8 cellular contexts compared by ENCODE assay signal in the genomic region with DNA sequence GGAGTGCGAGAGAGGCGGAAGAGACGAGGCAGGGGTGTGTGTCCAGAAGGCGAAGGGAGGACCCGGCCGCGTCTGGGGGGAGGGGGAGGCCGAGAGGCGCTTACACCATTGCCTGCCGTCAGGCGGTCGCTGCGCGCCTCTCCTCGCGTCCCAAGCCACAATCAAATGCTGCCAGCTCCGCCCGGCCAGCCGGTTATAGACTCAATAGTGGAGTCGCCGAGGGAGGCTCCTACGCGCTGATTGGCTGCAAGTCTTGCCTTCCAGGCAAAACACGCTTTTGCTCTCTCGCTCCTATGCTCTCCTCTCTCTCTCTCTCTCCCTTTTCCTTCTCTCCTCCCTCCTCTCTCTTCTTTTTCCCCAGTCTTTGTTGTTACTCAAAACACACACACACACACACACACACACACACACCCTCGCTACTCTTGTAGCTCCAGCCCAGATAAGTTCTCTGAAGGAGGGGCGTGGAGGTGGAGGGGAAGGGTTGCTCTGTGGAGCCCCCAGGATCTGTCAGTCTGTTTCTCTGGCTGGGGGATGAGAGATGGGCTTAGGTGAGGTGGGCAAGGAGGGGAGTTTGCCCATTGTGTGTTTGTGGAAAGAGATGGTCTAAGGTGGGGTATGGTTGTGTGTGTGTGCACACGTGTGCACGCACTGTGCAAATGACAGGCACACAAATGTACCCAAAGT. TPM values are rescaled to one million over a fixed set of nuclear protein-coding genes. Genes with fewer than 3 reads are reported as not detected.
A peak's percentile ranks its signal among the peaks of the same experiment; 100 is the strongest.
DNase-seq lines count a peak whose midpoint lies in the region; ATAC-seq and TF ChIP-seq lines count a peak whose summit lies in the region.

DLX3 (minus strand) TSS at position 170 of the 684 bp plus-strand sequence. CDS start 226 bp downstream, outside the sequence.

- H3K27ac ChIP-seq in BLaER1 treated with 17β-estradiol and CSF1 and Interleukin-3, amounts not matched to agents 10 nM and 100 nM = no peak within 1 kb of the TSS
- peak within 1 kb of the TSS; percentile 73 for H3K27ac ChIP-seq in Panc1 (ENCODE audit: low read length)

- no peaks in the 10 kb centered on the region for H3K9me3 Mint-ChIP-seq in stimulated activated naive CD8-positive, alpha-beta T cell treated with anti-CD3 and anti-CD28 coated beads, Interleukin-15, Interleukin-2, amounts not matched to agents 100 ng/mL and 50 ng/mL, for 24 hours

- H3K4me3 ChIP-seq in BLaER1 treated with 17β-estradiol and CSF1 and Interleukin-3, amounts not matched to agents 10 nM and 100 nM = peak within 1 kb of the TSS in 8 of 10 experiments; percentile 48 to 71 (median 58); a peak in 16 of 20 replicates
- peak within 1 kb of the TSS; percentile 50 to 55 for H3K4me3 ChIP-seq in Panc1 (ENCODE audit: low read depth in 2 of 2, low read length in 2 of 2)

- peaks cover 0 to 44% (median 29%) of the 10 kb centered on the region in 11 experiments; a peak in 15 of 22 replicates for H4K20me1 ChIP-seq in BLaER1 treated with 17β-estradiol and CSF1 and Interleukin-3, amounts not matched to agents 10 nM and 100 nM

- ATAC-seq in Panc1 (peak; percentile 75), GM18909 (IDR thresholded peaks at IDR 0.05; ENCODE audit: poor library complexity, unreplicated experiment) (no peak)

- intact Hi-C loops in Panc1 (cut with micrococcal nuclease; ENCODE audit: unreplicated experiment) = loop anchor here (5.0 to 10.0 kb wide), 2 partner anchors 290 to 423 kb away; partner anchors contain the start of gene SLC35B1

- peaks cover 70 to 78% (median 75%) of the 10 kb centered on the region in 11 experiments for H3K27me3 ChIP-seq in BLaER1 treated with 17β-estradiol and CSF1 and Interleukin-3, amounts not matched to agents 10 nM and 100 nM
- H3K27me3 ChIP-seq in Panc1 (ENCODE audit: control insufficient read depth, insufficient read depth, low read length) = no peaks in the 10 kb centered on the region

- H3K4me2 ChIP-seq in BLaER1 treated with 17β-estradiol and CSF1 and Interleukin-3, amounts not matched to agents 10 nM and 100 nM = peak within 1 kb of the TSS; percentile 82 to 98 (median 89)

- H3K4me1 Mint-ChIP-seq in stimulated activated naive CD8-positive, alpha-beta T cell treated with anti-CD3 and anti-CD28 coated beads, Interleukin-15, Interleukin-2, amounts not matched to agents 100 ng/mL and 50 ng/mL, for 24 hours (ENCODE audit: low read depth) = peaks cover 30% of the 10 kb centered on the region

- in situ Hi-C loops in Panc1 (cut with HindIII; ENCODE audit: low pct_unique_long_range_greater_than_20kb, low sequenced_read_pairs) = loop anchor here (5.0 kb wide), 1 partner anchor 88 kb away; no protein-coding TSS in a partner anchor

- no TSS peak for BruUV-seq in Panc1 (replicated peaks; lab: Mats Ljungman, UMichigan)

- H3K36me3 Mint-ChIP-seq in stimulated activated naive CD8-positive, alpha-beta T cell treated with anti-CD3 and anti-CD28 coated beads, Interleukin-15, Interleukin-2, amounts not matched to agents 100 ng/mL and 50 ng/mL, for 24 hours (ENCODE audit: low read depth) = no peaks in the 10 kb centered on the region

- peak within 1 kb of the TSS; percentile 77 for H3K4me3 Mint-ChIP-seq in stimulated activated naive CD8-positive, alpha-beta T cell treated with anti-CD3 and anti-CD28 coated beads, Interleukin-15, Interleukin-2, amounts not matched to agents 100 ng/mL and 50 ng/mL, for 24 hours

- no peak for TF ChIP-seq CTCF in Panc1 (IDR thresholded peaks at IDR 0.05)

- H3K27me3 Mint-ChIP-seq in stimulated activated naive CD8-positive, alpha-beta T cell treated with anti-CD3 and anti-CD28 coated beads, Interleukin-15, Interleukin-2, amounts not matched to agents 100 ng/mL and 50 ng/mL, for 24 hours = peaks cover 76% of the 10 kb centered on the region

- no peak within 1 kb of the TSS for H3K27ac Mint-ChIP-seq in stimulated activated naive CD8-positive, alpha-beta T cell treated with anti-CD3 and anti-CD28 coated beads, Interleukin-15, Interleukin-2, amounts not matched to agents 100 ng/mL and 50 ng/mL, for 24 hours

- H3K4me1 ChIP-seq in BLaER1 treated with 17β-estradiol and CSF1 and Interleukin-3, amounts not matched to agents 10 nM and 100 nM = peaks cover 38 to 54% (median 44%) of the 10 kb centered on the region in 10 experiments
- peaks cover 25% of the 10 kb centered on the region for H3K4me1 ChIP-seq in Panc1 (ENCODE audit: control insufficient read depth, insufficient read depth, low read length)

- no peaks in the 10 kb centered on the region for H3K9me3 ChIP-seq in BLaER1 treated with 17β-estradiol and CSF1 and Interleukin-3, amounts not matched to agents 10 nM and 100 nM (replicated peaks in 1 of 11)
- H3K9me3 ChIP-seq in Panc1 (ENCODE audit: control insufficient read depth, insufficient read depth, low read depth, low read length) = no peaks in the 10 kb centered on the region

- POLR2A ChIA-PET in Panc1 (lab: Charles Lee) = interaction anchor here (0.5 to 0.6 kb wide), 4 partner anchors 45 to 430 kb away, joined by 3 to 9 read pairs (median 4); no protein-coding TSS in a partner anchor

- peak within 1 kb of the TSS in 2 of 11 experiments; percentile 48 to 60; a peak in 3 of 22 replicates for H3K9ac ChIP-seq in BLaER1 treated with 17β-estradiol and CSF1 and Interleukin-3, amounts not matched to agents 10 nM and 100 nM

- DNase-seq in HPDE6-E6E7 (ENCODE audit: extremely low spot score) = peak; percentile 81
- no peak for DNase-seq in Panc1 (ENCODE audit: low read depth, low spot score)
- peak; percentile 61 for DNase-seq in cerebellum (ENCODE audit: low spot score)
- DNase-seq in left kidney (ENCODE audit: low read depth, low spot score) = peak; percentile 93
- no peak for DNase-seq in LoVo (ENCODE audit: low spot score)

- H3K36me3 ChIP-seq in BLaER1 treated with 17β-estradiol and CSF1 and Interleukin-3, amounts not matched to agents 10 nM and 100 nM = no peaks in the 10 kb centered on the region
- H3K36me3 ChIP-seq in Panc1 (ENCODE audit: control insufficient read depth, insufficient read depth, low read length) = no peaks in the 10 kb centered on the region

- CTCF ChIA-PET in Panc1 (lab: Charles Lee) = interaction anchor here (0.6 to 3.7 kb wide), 11 partner anchors 24 to 1507 kb away, joined by 3 to 55 read pairs (median 5); no protein-coding TSS in a partner anchor

RNA-seq across cellular contexts. Expression of gene DLX3, which starts in this region (rescaled TPM):
- total RNA-seq in Panc1 (2021; ENCODE audit: unreplicated experiment) = 2.9 TPM
- polyA plus RNA-seq in Panc1 (2012; ENCODE audit: insufficient read length) = 1.9 TPM
- 0.18 TPM for total RNA-seq in cerebellum

Comparison
In these comparisons a context has a peak if more than half of its experiments do, and no peak if none do; other contexts are left out.
1. Peak in DNase-seq in cerebellum; RNA of the gene not detected or under 1 TPM.
2. DNase-seq: peak in HPDE6-E6E7 (single experiment) and left kidney (single experiment); none in Panc1 (single experiment) and LoVo (single experiment).